In the genomic region with DNA sequence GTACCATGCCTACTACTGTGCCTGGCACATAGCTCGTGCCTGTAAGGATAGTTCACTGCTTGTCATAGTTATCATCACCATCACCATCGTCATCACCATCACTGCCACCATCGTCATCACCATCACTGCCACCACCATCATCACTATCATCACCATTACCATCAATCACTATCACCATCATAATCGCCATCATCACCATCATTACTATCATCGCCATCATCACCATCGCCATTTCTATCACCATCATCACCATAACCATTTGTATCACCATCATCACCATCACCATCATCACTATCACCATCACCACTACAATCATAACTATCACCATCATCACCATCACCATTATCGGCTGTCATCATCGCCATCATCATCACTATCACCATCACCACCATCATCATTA, we compare ENCODE assay signal across 25 cellular contexts.
A peak's percentile ranks its signal among the peaks of the same experiment; 100 is the strongest.
DNase-seq lines count a peak whose midpoint lies in the region; ATAC-seq, FAIRE-seq and TF ChIP-seq lines count a peak whose summit lies in the region.
"Had no signal": no experiment of that assay in that cellular context is flagged by ENCODE, and none has a peak within 500 bp of the region (broad histone marks: within the 10 kb centered on the region; RNA-seq: fewer than 3 reads in every experiment).

No MANE protein-coding gene starts in this region.

- POLR2A ChIA-PET in HEK293 (lab: Yijun Ruan, JAX) (no interaction called here), K562 (lab: Yijun Ruan, JAX) (no interaction called here)

- H3K4me2 ChIP-seq in K562 (ENCODE audit: insufficient read depth, low read length): no peak overlapping the region
- H3K4me2 ChIP-seq: A549; BLaER1 treated with 17β-estradiol and CSF1 and Interleukin-3, amounts not matched to agents 10 nM and 100 nM; GM23338 had no signal

- H3K36me3 ChIP-seq in HEK293 (ENCODE audit: control insufficient read depth in 2 of 2, insufficient read depth in 1 of 2, low read length in 2 of 2) (no peaks in the 10 kb centered on the region), K562 (ENCODE audit: control insufficient read depth, insufficient read depth, low read length) (no peaks in the 10 kb centered on the region)
- H3K36me3 ChIP-seq: BE2C; BLaER1 treated with 17β-estradiol and CSF1 and Interleukin-3, amounts not matched to agents 10 nM and 100 nM; HAP-1 had no signal

- no peaks in the 10 kb centered on the region for H3K27me3 ChIP-seq in K562 (ENCODE audit: control insufficient read depth in 2 of 2, insufficient read depth in 2 of 2, low read length in 2 of 2)
- H3K27me3 ChIP-seq: BE2C; BLaER1 treated with 17β-estradiol and CSF1 and Interleukin-3, amounts not matched to agents 10 nM and 100 nM had no signal

- H3K27ac Mint-ChIP-seq in glutamatergic neuron (ENCODE audit: unreplicated experiment): peak overlapping the region; percentile 20
- H3K27ac Mint-ChIP-seq: CD14-positive monocyte; CD4-positive, alpha-beta T cell; CD8-positive, alpha-beta memory T cell; GM23338 had no signal

- no peak overlapping the region for H3K4me3 Mint-ChIP-seq in glutamatergic neuron (ENCODE audit: unreplicated experiment)
- H3K4me3 Mint-ChIP-seq: CD14-positive monocyte; CD4-positive, alpha-beta T cell; GM23338 had no signal

- in situ Hi-C loops in K562 (cut with MboI) (no loop called here), GM13977 (cut with MboI; ENCODE audit: low pct_unique_long_range_greater_than_20kb, low sequenced_read_pairs, unreplicated experiment) (no loop called here)

- peaks cover 6% of the 10 kb centered on the region for H3K27me3 Mint-ChIP-seq in glutamatergic neuron (ENCODE audit: unreplicated experiment)
- H3K27me3 Mint-ChIP-seq: CD4-positive, alpha-beta T cell; CD8-positive, alpha-beta memory T cell had no signal

- no peaks in the 10 kb centered on the region for H3K79me2 ChIP-seq in K562 (ENCODE audit: control insufficient read depth, insufficient read depth, low read length)

- H3K27ac ChIP-seq in HEK293 (ENCODE audit: extremely low read depth, low read depth, low read length): no peak overlapping the region
- H3K27ac ChIP-seq in K562 (ENCODE audit: extremely low read depth, low read depth, low read length): no peak overlapping the region
- H3K27ac ChIP-seq: A549; BLaER1 treated with 17β-estradiol and CSF1 and Interleukin-3, amounts not matched to agents 10 nM and 100 nM had no signal

- no peak for TF ChIP-seq RAD21 in K562 (CRISPR knock-in tag; conservative IDR thresholded peaks at IDR 0.05 in 1 of 2, IDR thresholded peaks at IDR 0.05 in 1 of 2)

- no peaks in the 10 kb centered on the region for H3K4me1 ChIP-seq in HEK293 (ENCODE audit: control insufficient read depth, insufficient read depth, low read length)
- no peaks in the 10 kb centered on the region for H3K4me1 ChIP-seq in K562 (replicated peaks in 1 of 2; ENCODE audit: control insufficient read depth in 2 of 2, insufficient read depth in 2 of 2, low read length in 2 of 2)
- H3K4me1 ChIP-seq: A549; BE2C; BLaER1 treated with 17β-estradiol and CSF1 and Interleukin-3, amounts not matched to agents 10 nM and 100 nM; HAP-1 had no signal

- 16% methylated on average over 8 of the region's 8 CpGs for WGBS in K562 (ENCODE audit: insufficient coverage, low coverage, missing lambda C conversion rate)

- H3K36me3 Mint-ChIP-seq in glutamatergic neuron (ENCODE audit: unreplicated experiment): peaks cover 12% of the 10 kb centered on the region
- H3K36me3 Mint-ChIP-seq: CD14-positive monocyte; CD8-positive, alpha-beta memory T cell had no signal

- TF ChIP-seq POLR2A in K562 (conservative IDR thresholded peaks at IDR 0.05): no peak

- FAIRE-seq in K562 (lab: Jason Lieb, UNC): no peak
- FAIRE-seq: A549, D721Med, GM12878, GM18507, H54 had no signal

- H3K9me1 ChIP-seq in K562 (ENCODE audit: control insufficient read depth, insufficient read depth, low read length): no peaks in the 10 kb centered on the region

- CTCF ChIA-PET in HEK293 (lab: Yijun Ruan, JAX): no interaction called here
- CTCF ChIA-PET in K562 (lab: Yijun Ruan, JAX; ENCODE audit: low intra/inter-chr PET ratio): no interaction called here

- H4K20me1 ChIP-seq in K562 (replicated peaks; ENCODE audit: control insufficient read depth, insufficient read depth, low read length): no peaks in the 10 kb centered on the region
- H4K20me1 ChIP-seq: BLaER1 treated with 17β-estradiol and CSF1 and Interleukin-3, amounts not matched to agents 10 nM and 100 nM had no signal

- H2AFZ ChIP-seq in K562 (ENCODE audit: low read depth, low read length): no peak overlapping the region
- H2AFZ ChIP-seq: GM23338 had no signal

- no peak for TF ChIP-seq EP300 in K562 (IDR thresholded peaks at IDR 0.05; ENCODE audit: low read length)

- H3K9me3 Mint-ChIP-seq in glutamatergic neuron (ENCODE audit: unreplicated experiment): peaks cover 24% of the 10 kb centered on the region

- BruUV-seq in K562 (replicated peaks; lab: Mats Ljungman, UMichigan): no TSS peak

- TF ChIP-seq CTCF in HEK293 (tag by site-specific recombination; IDR thresholded peaks at IDR 0.05) (no peak), K562 (IDR thresholded peaks at IDR 0.05 in 2 of 3, conservative IDR thresholded peaks at IDR 0.05 in 1 of 3; ENCODE audit: insufficient read depth in 2 of 3, low read depth in 1 of 3, low read length in 3 of 3) (no peak), glutamatergic neuron (IDR thresholded peaks at IDR 0.05; ENCODE audit: partially characterized antibody, unreplicated experiment) (no peak), GM13977 (IDR thresholded peaks at IDR 0.05; ENCODE audit: extremely low read depth, insufficient read depth, missing control alignments) (no peak)

- no peak for DNase-seq in K562 (ENCODE audit: extremely low read depth in 1 of 4, low spot score in 3 of 4)
- DNase-seq in glutamatergic neuron: no peak
- no peak for DNase-seq in T-helper 9 cell
- DNase-seq in GM13977 (ENCODE audit: low spot score): no peak
- DNase-seq: 8988T; ACHN; AML-193; BE2C; CD4-positive, alpha-beta T cell; CD8-positive, alpha-beta memory T cell; DMS 273 treated with DMSO at 0.1 percent for 48 hours; DMS79; EL; GDM1 had no signal

- H3K4me3 ChIP-seq in HEK293 (ENCODE audit: low read depth, low read length) (no peak overlapping the region), K562 (no peak overlapping the region)
- H3K4me3 ChIP-seq: A549; BLaER1 treated with 17β-estradiol and CSF1 and Interleukin-3, amounts not matched to agents 10 nM and 100 nM; GM12878; GM23338; HAP-1 had no signal

- no peak overlapping the region for H3K9ac ChIP-seq in K562 (ENCODE audit: insufficient read depth in 1 of 2, low read depth in 2 of 2, low read length in 2 of 2)
- H3K9ac ChIP-seq: BLaER1 treated with 17β-estradiol and CSF1 and Interleukin-3, amounts not matched to agents 10 nM and 100 nM had no signal

- intact Hi-C loops in K562 (cut with micrococcal nuclease): loop anchor here (10.0 kb wide), 1 partner anchor 60 kb away; no protein-coding TSS in a partner anchor

- ATAC-seq in K562: no peak
- ATAC-seq in HG03469 (IDR thresholded peaks at IDR 0.05; ENCODE audit: unreplicated experiment): no peak
- ATAC-seq: A549, GM12878, GM23338 had no signal

- H3K4me1 Mint-ChIP-seq in glutamatergic neuron (ENCODE audit: low read depth, unreplicated experiment): no peaks in the 10 kb centered on the region
- H3K4me1 Mint-ChIP-seq: CD14-positive monocyte; CD8-positive, alpha-beta memory T cell; GM23338 had no signal

- no peaks in the 10 kb centered on the region for H3K9me3 ChIP-seq in HEK293 (ENCODE audit: control insufficient read depth, insufficient read depth, low read depth, low read length)
- no peaks in the 10 kb centered on the region for H3K9me3 ChIP-seq in K562 (replicated peaks; ENCODE audit: control insufficient read depth, insufficient read depth, low read depth, low read length)
- H3K9me3 ChIP-seq: A549, BE2C, HAP-1 had no signal

TF ChIP-seq in HEK293, 187 proteins besides CTCF, POLR2A, EP300 and RAD21 (continues in another document):
- TF ChIP-seq, protein P1, sequence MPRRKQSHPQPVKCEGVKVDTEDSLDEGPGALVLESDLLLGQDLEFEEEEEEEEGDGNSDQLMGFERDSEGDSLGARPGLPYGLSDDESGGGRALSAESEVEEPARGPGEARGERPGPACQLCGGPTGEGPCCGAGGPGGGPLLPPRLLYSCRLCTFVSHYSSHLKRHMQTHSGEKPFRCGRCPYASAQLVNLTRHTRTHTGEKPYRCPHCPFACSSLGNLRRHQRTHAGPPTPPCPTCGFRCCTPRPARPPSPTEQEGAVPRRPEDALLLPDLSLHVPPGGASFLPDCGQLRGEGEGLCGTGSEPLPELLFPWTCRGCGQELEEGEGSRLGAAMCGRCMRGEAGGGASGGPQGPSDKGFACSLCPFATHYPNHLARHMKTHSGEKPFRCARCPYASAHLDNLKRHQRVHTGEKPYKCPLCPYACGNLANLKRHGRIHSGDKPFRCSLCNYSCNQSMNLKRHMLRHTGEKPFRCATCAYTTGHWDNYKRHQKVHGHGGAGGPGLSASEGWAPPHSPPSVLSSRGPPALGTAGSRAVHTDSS (tag by site-specific recombination; IDR thresholded peaks at IDR 0.05): peak; percentile 84
- 0 out of 2 replicates have a peak, but pooled peaks have one; percentile 41 for TF ChIP-seq ZNF776 (tag by site-specific recombination; IDR thresholded peaks at IDR 0.05; ENCODE audit: borderline replicate concordance)

TF ChIP-seq in K562, 482 proteins besides CTCF, POLR2A, EP300 and RAD21 (continues in another document):
- TF ChIP-seq, protein P2, sequence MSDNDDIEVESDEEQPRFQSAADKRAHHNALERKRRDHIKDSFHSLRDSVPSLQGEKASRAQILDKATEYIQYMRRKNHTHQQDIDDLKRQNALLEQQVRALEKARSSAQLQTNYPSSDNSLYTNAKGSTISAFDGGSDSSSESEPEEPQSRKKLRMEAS (CRISPR knock-in tag; IDR thresholded peaks at IDR 0.05): no peak
- TF ChIP-seq, protein P3, sequence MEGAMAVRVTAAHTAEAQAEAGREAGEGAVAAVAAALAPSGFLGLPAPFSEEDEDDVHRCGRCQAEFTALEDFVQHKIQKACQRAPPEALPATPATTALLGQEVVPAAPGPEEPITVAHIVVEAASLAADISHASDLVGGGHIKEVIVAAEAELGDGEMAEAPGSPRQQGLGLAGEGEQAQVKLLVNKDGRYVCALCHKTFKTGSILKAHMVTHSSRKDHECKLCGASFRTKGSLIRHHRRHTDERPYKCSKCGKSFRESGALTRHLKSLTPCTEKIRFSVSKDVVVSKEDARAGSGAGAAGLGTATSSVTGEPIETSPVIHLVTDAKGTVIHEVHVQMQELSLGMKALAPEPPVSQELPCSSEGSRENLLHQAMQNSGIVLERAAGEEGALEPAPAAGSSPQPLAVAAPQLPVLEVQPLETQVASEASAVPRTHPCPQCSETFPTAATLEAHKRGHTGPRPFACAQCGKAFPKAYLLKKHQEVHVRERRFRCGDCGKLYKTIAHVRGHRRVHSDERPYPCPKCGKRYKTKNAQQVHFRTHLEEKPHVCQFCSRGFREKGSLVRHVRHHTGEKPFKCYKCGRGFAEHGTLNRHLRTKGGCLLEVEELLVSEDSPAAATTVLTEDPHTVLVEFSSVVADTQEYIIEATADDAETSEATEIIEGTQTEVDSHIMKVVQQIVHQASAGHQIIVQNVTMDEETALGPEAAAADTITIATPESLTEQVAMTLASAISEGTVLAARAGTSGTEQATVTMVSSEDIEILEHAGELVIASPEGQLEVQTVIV (CRISPR knock-in tag; IDR thresholded peaks at IDR 0.05; ENCODE audit: borderline replicate concordance): no peak
